ENCODE assay signal across 8 cellular contexts in the genomic region with DNA sequence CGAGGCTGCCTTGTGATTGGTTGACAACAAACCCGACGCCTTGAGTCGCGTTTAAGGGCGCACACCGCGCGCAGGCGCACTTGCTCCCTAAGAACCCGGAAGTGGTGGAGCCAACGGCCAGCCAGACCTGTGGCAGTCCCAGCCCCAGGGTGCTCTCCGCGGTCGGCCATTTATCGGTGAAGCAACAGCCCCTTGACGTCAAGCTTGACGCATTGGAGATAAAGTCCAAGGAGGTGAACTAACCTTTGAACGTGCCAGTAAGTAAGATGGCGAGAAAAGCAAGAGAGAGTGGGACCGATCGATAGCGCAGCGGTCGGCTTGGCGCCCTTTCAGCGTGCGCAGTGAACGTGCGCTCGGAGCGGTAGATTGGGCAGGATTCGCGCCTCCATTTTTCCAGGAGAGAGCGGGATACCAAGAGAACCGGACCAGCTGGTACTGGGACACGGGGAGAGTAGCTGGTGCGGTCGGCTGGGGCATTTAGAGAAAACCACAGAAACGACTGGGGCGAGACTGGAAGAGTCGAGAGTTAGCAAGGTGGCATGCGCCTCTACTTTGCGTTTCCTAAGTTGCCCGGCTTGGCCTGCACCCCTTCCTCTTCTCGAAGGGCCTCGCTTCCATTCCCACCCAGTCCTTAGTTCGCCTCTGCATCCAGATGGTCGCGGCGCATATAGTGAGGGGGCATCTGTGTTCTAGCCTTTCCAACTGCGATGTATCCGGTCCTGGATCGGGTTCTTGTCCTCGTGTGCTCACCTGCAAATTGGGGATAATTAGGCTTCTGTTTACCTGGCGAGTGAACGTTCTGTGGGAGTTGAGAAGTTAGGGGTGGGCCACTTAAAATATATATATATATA. TPM values are rescaled to one million over a fixed set of nuclear protein-coding genes. Genes with fewer than 3 reads are reported as not detected.
A peak's percentile ranks its signal among the peaks of the same experiment; 100 is the strongest.
DNase-seq lines count a peak whose midpoint lies in the region; ATAC-seq, FAIRE-seq and TF ChIP-seq lines count a peak whose summit lies in the region.

A gene (plus strand): TSS at position 364 of the 851 bp plus-strand sequence. CDS start 2,908 bp downstream, outside the sequence.

- H2AFZ ChIP-seq in H1 (ENCODE audit: low read length), result peak within 1 kb of the TSS; percentile 38; the same call in 1 of the 2 replicates

- no peaks in the 10 kb centered on the region for H3K27me3 Mint-ChIP-seq in memory B cell

- no peak within 1 kb of the TSS for H3K14ac ChIP-seq in H1 (ENCODE audit: insufficient read length)

- peak within 1 kb of the TSS; percentile 97 for H3K4me2 ChIP-seq in H1 (ENCODE audit: insufficient read depth in 1 of 2, low read depth in 2 of 2, low read length in 2 of 2)

- peak within 1 kb of the TSS; percentile 87 for H4K5ac ChIP-seq in H1 (ENCODE audit: insufficient read length, low read depth, low read length)

- H3K4ac ChIP-seq in H1 (replicated peaks; ENCODE audit: insufficient read length, low read depth, low read length), result peak within 1 kb of the TSS; percentile 40

- H3K27me3 ChIP-seq in H1 (replicated peaks in 1 of 4; ENCODE audit: control insufficient read depth in 3 of 4, extremely low read depth in 1 of 4, insufficient read depth in 3 of 4, low read length in 3 of 4), result no peaks in the 10 kb centered on the region

- no peak within 1 kb of the TSS for H3K27ac Mint-ChIP-seq in memory B cell

- H2BK5ac ChIP-seq in H1 (ENCODE audit: low read depth, low read length), result peak within 1 kb of the TSS; percentile 84

- H3K79me1 ChIP-seq in H1 (ENCODE audit: low read depth, low read length), result peaks cover 10% of the 10 kb centered on the region

- peak within 1 kb of the TSS; percentile 92 for H3K27ac ChIP-seq in H1 (ENCODE audit: low read depth, low read length)

- no peak for TF ChIP-seq RAD21 in H1 (IDR thresholded peaks at IDR 0.05 in 1 of 2, conservative IDR thresholded peaks at IDR 0.05 in 1 of 2; ENCODE audit: low read depth in 2 of 2, low read length in 2 of 2)

- H3K4me3 ChIP-seq in H1 (ENCODE audit: extremely low read depth in 1 of 4, insufficient read depth in 2 of 4, low read depth in 3 of 4, low read length in 4 of 4), result peak within 1 kb of the TSS; percentile 88 to 99 (median 98)

- DNase-seq in CMK (ENCODE audit: low read depth) (peak; percentile 97), HT1080 (ENCODE audit: low read depth) (peak; percentile 100), NOMO-1 treated with DMSO at 0.1 percent for 48 hours (lab: John Stamatoyannopoulos, UW; ENCODE audit: unreplicated experiment) (peak; percentile 98), H1 (ENCODE audit: low read depth in 1 of 2, low spot score in 2 of 2) (peak; percentile 98 to 99), memory B cell (ENCODE audit: low spot score in 2 of 2) (peak; percentile 96 to 99)
- peak; percentile 98 to 99 for DNase-seq in activated CD8-positive, alpha-beta memory T cell treated with anti-CD3 and anti-CD28 coated beads for 4 hours (ENCODE audit: low read depth in 2 of 2)
- peak; percentile 99 for DNase-seq in stimulated activated CD8-positive, alpha-beta memory T cell treated with anti-CD3 and anti-CD28 coated beads, Interleukin-12 subunit alpha, Interleukin-12 subunit beta, amount 100 ng/mL, for 4 hours (ENCODE audit: low read depth)

- no peak for FAIRE-seq in H1 (lab: Jason Lieb, UNC)

- CTCF ChIA-PET in H1 (lab: Charles Lee; ENCODE audit: partially characterized antibody), result interaction anchor here (0.8 to 1.2 kb wide), 3 partner anchors 10 to 1884 kb away, joined by 3 to 4 read pairs (median 3); no protein-coding TSS in a partner anchor

- peak within 1 kb of the TSS; percentile 84 for H3K56ac ChIP-seq in H1 (replicated peaks; ENCODE audit: insufficient read length, low read depth, low read length)

- no peak within 1 kb of the TSS for H2BK120ac ChIP-seq in H1 (replicated peaks; ENCODE audit: low read depth, low read length)

- H3K36me3 ChIP-seq in H1 (ENCODE audit: control insufficient read depth in 2 of 4, insufficient read depth in 4 of 4, low read length in 3 of 4), result peaks cover 19 to 48% (median 40%) of the 10 kb centered on the region in 4 experiments

- H4K8ac ChIP-seq in H1 (ENCODE audit: extremely low read depth, insufficient read depth, low read length), result peak within 1 kb of the TSS; percentile 96; the same call in 1 of the 2 replicates

- H2BK12ac ChIP-seq in H1 (ENCODE audit: low read depth, low read length), result no peak within 1 kb of the TSS; the same call in 1 of the 2 replicates

- peaks cover 3 to 7% (median 4%) of the 10 kb centered on the region in 4 experiments; a peak in 5 of 7 replicates for H3K4me1 ChIP-seq in H1 (replicated peaks in 1 of 4; ENCODE audit: control insufficient read depth in 3 of 4, insufficient read depth in 4 of 4, low read length in 3 of 4)

- no peak within 1 kb of the TSS for H3K23ac ChIP-seq in H1 (ENCODE audit: insufficient read length)

- no peak within 1 kb of the TSS for H3K4me3 Mint-ChIP-seq in memory B cell

- POLR2A ChIA-PET in H1 (lab: Charles Lee; ENCODE audit: partially characterized antibody), result interaction anchor here (0.6 to 3.1 kb wide), 10 partner anchors 10 to 675 kb away, joined by 3 to 10 read pairs (median 4); a partner anchor contains a TSS

- H3K9me3 ChIP-seq in H1 (ENCODE audit: insufficient read depth in 2 of 2, low read depth in 1 of 2, low read length in 1 of 2), result no peaks in the 10 kb centered on the region

- peak; percentile 94 for ATAC-seq in GM21360 (IDR thresholded peaks at IDR 0.05; ENCODE audit: unreplicated experiment)
- ATAC-seq in memory B cell (ENCODE audit: low read depth), result peak; percentile 89

- peak within 1 kb of the TSS; percentile 67; the same call in 1 of the 2 replicates for H2AK5ac ChIP-seq in H1 (ENCODE audit: low read depth, low read length)

- TF ChIP-seq POLR2A in H1 (IDR thresholded peaks at IDR 0.05; ENCODE audit: control extremely low read depth in 1 of 2, low read depth in 2 of 2, low read length in 2 of 2), result peak in 1 of 2 experiments; percentile 28; a peak in 1 of 3 replicates

- H3K9me3 Mint-ChIP-seq in memory B cell, result no peaks in the 10 kb centered on the region

- no peak for TF ChIP-seq CTCF in H1 (IDR thresholded peaks at IDR 0.05; ENCODE audit: control extremely low read depth in 1 of 3, insufficient read depth in 1 of 3, low read depth in 1 of 3, low read length in 3 of 3)

- peak within 1 kb of the TSS; percentile 42; the same call in 1 of the 2 replicates for H3K18ac ChIP-seq in H1 (ENCODE audit: extremely low read depth, low read length)

- 1% methylated on average over 56 of the region's 57 CpGs; no CpG with 5 or more reads in 1 of the 2 experiments for WGBS in H1 (ENCODE audit: extremely low coverage in 1 of 2, insufficient coverage in 1 of 2, insufficient read length in 1 of 2, insufficient replicate concordance in 2 of 2, low coverage in 1 of 2, low lambda C conversion rate in 2 of 2, missing lambda C conversion rate in 1 of 2), 2 experiments

- peak within 1 kb of the TSS; percentile 91 to 99 (median 96) for H3K9ac ChIP-seq in H1 (replicated peaks in 1 of 4; ENCODE audit: extremely low read depth in 1 of 4, low read depth in 3 of 4, low read length in 3 of 4)

- peaks cover 19% of the 10 kb centered on the region for H3K36me3 Mint-ChIP-seq in memory B cell

- peaks cover 4 to 8% of the 10 kb centered on the region in 2 experiments for H4K20me1 ChIP-seq in H1 (replicated peaks in 1 of 2; ENCODE audit: control insufficient read depth in 1 of 2, insufficient read depth in 2 of 2, low read length in 2 of 2)

- no peak within 1 kb of the TSS for H2BK20ac ChIP-seq in H1 (ENCODE audit: low read length)

- H2BK15ac ChIP-seq in H1 (ENCODE audit: low read length), result no peak within 1 kb of the TSS

- H3K79me2 ChIP-seq in H1 (ENCODE audit: control insufficient read depth in 1 of 2, insufficient read depth in 2 of 2, low read length in 2 of 2), result peaks cover 28 to 77% of the 10 kb centered on the region in 2 experiments

- no peak; a peak in 1 of 3 replicates for TF ChIP-seq EP300 in H1 (IDR thresholded peaks at IDR 0.05; ENCODE audit: borderline replicate concordance in 1 of 2, low read depth in 2 of 2, low read length in 2 of 2)

- peak within 1 kb of the TSS; percentile 95 for H4K91ac ChIP-seq in H1 (replicated peaks; ENCODE audit: insufficient read length, low read length)

- peaks cover 3% of the 10 kb centered on the region for H3K23me2 ChIP-seq in H1 (ENCODE audit: low read depth, low read length)

- peaks cover 16% of the 10 kb centered on the region for H3K4me1 Mint-ChIP-seq in memory B cell

TF ChIP-seq in H1, 55 proteins besides CTCF, POLR2A, EP300 and RAD21 (continues in another document):
- TF ChIP-seq CREB1 (IDR thresholded peaks at IDR 0.05) (peak; percentile 95), EGR1 (IDR thresholded peaks at IDR 0.05; ENCODE audit: borderline replicate concordance, low read depth, low read length) (0 out of 2 replicates have a peak, but pooled peaks have one; percentile 33), JUND (IDR thresholded peaks at IDR 0.05; ENCODE audit: low read length) (peak; percentile 31; the same call in 1 of the 2 replicates), BACH1 (IDR thresholded peaks at IDR 0.05; ENCODE audit: low read length) (no peak), SIX5 (IDR thresholded peaks at IDR 0.05; ENCODE audit: low read depth, low read length) (0 out of 2 replicates have a peak, but pooled peaks have one; percentile 24), FOSL1 (IDR thresholded peaks at IDR 0.05; ENCODE audit: insufficient read depth, low read depth, low read length) (no peak), HDAC2 (IDR thresholded peaks at IDR 0.05; ENCODE audit: borderline replicate concordance in 1 of 2, low read depth in 2 of 2, low read length in 2 of 2) (peak in 1 of 2 experiments; percentile 7; a peak in 1 of 4 replicates)

RNA-seq across cellular contexts. Expression of the gene that starts here (rescaled TPM):
- total RNA-seq in HT1080 (2014; rRNA removed; shearing (Covaris generic)), result 52.2 and 79.0 TPM in 2 replicates
- polyA plus RNA-seq in HT1080 (2015; cell fraction: cytosol; rRNA removed), result 33.0 and 33.8 TPM in 2 replicates
- polyA plus RNA-seq in HT1080 (2015; cell fraction: nucleus; rRNA removed), result 58.4 and 63.2 TPM in 2 replicates
- total RNA-seq in H1 (2021; fragmentation: NEBNext Ultra II Directional; extraction: Animal tissue kit (Norgen Biotek cat#: 25700)), result 56.4 and 59.4 TPM in 2 replicates
- polyA plus RNA-seq in H1 (2011; rRNA removed), result 78.8 and 83.5 TPM in 2 replicates
- 65.3 TPM for polyA plus RNA-seq in H1 (2011; cell fraction: cytosol; rRNA removed)
- 62.6 TPM for polyA plus RNA-seq in H1 (2011; cell fraction: nucleus; rRNA removed)
- 47.0 to 68.1 TPM (median 61.5 TPM) in 4 replicates for polyA plus RNA-seq in H1 (2012, experiment 1 of 2)
- 10.2 TPM for polyA plus RNA-seq in H1 (2012, experiment 2 of 2)
- polyA plus RNA-seq in H1 (2013, experiment 1 of 2), result 36.8 TPM
- 34.7 TPM for polyA plus RNA-seq in H1 (2013, experiment 2 of 2)
- polyA minus RNA-seq in H1 (2011; rRNA and poly(A)+ RNA removed), result 191 and 211 TPM in 2 replicates
- 55.7 TPM for polyA minus RNA-seq in H1 (2011; cell fraction: cytosol; rRNA and poly(A)+ RNA removed)
- 60.1 TPM for polyA minus RNA-seq in H1 (2011; cell fraction: nucleus; rRNA and poly(A)+ RNA removed)

Comparison
In these comparisons a context has a peak if more than half of its experiments do, and no peak if none do; other contexts are left out.
1. Peak in every context shown above with its lines: DNase-seq, ATAC-seq, H3K4me3 ChIP-seq and H3K27ac ChIP-seq.